Comparison of ENCODE assay signal across 11 cellular contexts in the genomic region with DNA sequence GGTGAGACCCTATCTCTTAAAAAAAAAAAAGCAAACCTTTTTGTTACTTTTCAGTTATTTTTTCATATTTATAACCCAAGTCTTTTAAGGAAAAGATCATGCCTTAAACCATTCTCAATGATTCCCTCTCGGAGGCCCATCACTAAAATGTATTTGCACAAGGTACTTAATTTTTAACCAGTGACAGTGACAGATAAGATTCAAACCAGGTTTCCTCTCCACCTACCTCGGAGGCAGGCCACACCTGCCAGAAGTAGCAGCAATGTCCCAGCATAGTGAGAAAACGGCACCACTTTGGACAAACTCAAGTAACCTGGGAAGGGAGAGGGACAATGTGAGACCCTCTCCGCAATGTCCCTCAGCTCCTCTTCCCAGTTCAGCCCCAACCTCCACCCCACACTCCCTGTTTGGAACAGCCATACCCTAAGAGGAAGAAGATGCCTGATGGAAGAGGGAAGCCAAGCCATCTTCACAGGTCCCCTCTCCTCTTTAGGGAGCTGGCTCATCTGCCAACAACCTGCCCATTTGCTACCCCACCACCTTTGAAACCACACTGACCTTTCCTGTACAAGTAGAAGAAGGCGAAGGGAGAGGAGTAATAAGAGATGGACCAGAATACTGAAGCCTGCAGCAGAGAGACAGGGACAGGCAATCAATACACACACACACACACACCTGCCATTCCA. TPM values are rescaled to one million over a fixed set of nuclear protein-coding genes. Genes with fewer than 3 reads are reported as not detected.
A peak's percentile ranks its signal among the peaks of the same experiment; 100 is the strongest.
DNase-seq lines count a peak whose midpoint lies in the region; ATAC-seq and TF ChIP-seq lines count a peak whose summit lies in the region.
"Had no signal": no experiment of that assay in that cellular context is flagged by ENCODE, and none has a peak within 500 bp of the region (broad histone marks: within the 10 kb centered on the region; RNA-seq: fewer than 3 reads in every experiment).

No MANE protein-coding gene starts in this region.

- ATAC-seq in stimulated activated naive CD8-positive, alpha-beta T cell treated with anti-CD3 and anti-CD28 coated beads, Interleukin-15, Interleukin-2, amounts not matched to agents 100 U/mL and 50 U/mL, for 24 hours, result no peak
- ATAC-seq in naive thymus-derived CD4-positive, alpha-beta T cell, result no peak

- intact Hi-C loops in naive thymus-derived CD4-positive, alpha-beta T cell (cut with micrococcal nuclease), result loop anchor here in 1 of 2 donors (10.0 kb wide), 1 partner anchor 156 kb away; a partner anchor contains a TSS
- intact Hi-C loops in testis (cut with DNase I; ENCODE audit: low total_unique reads), result no loop called here

- H3K27ac Mint-ChIP-seq in stimulated activated naive CD8-positive, alpha-beta T cell treated with anti-CD3 and anti-CD28 coated beads, Interleukin-15, Interleukin-2, amounts not matched to agents 100 ng/mL and 50 ng/mL, for 24 hours, result peak overlapping the region; percentile 32
- H3K27ac Mint-ChIP-seq in activated naive CD8-positive, alpha-beta T cell treated with anti-CD3 and anti-CD28 coated beads for 36 hours, result no peak overlapping the region
- peak overlapping the region in 8 of 9 donors; percentile 10 to 97 (median 74) for H3K27ac Mint-ChIP-seq in naive thymus-derived CD4-positive, alpha-beta T cell

- no peaks in the 10 kb centered on the region for H3K27me3 ChIP-seq in naive thymus-derived CD4-positive, alpha-beta T cell (ENCODE audit: control insufficient read depth in 2 of 2, insufficient read depth in 2 of 2, low read length in 2 of 2)
- no peaks in the 10 kb centered on the region for H3K27me3 ChIP-seq in testis

- DNase-seq in stimulated activated naive CD8-positive, alpha-beta T cell treated with anti-CD3 and anti-CD28 coated beads, Interleukin-15, Interleukin-2, amounts not matched to agents 100 U/mL and 50 U/mL, for 24 hours, result no peak
- no peak for DNase-seq in activated naive CD8-positive, alpha-beta T cell treated with anti-CD3 and anti-CD28 coated beads for 36 hours
- no peak for DNase-seq in naive thymus-derived CD4-positive, alpha-beta T cell
- no peak for DNase-seq in GDM1 (lab: John Stamatoyannopoulos, UW)
- DNase-seq in ureter (ENCODE audit: low spot score), result no peak
- DNase-seq in cortex of kidney (lab: John Stamatoyannopoulos, UW), result no peak
- DNase-seq in testis, result no peak

- POLR2A ChIA-PET in naive thymus-derived CD4-positive, alpha-beta T cell (lab: Charles Lee), result interaction anchor here (0.6 to 1.7 kb wide), 3 partner anchors 20 to 118 kb away, joined by 3 to 4 read pairs (median 3); a partner anchor contains a TSS

- 86 to 91% methylated on average over 5 of the region's 5 CpGs for WGBS in testis, 2 donors

- no peak for TF ChIP-seq CTCF in testis (IDR thresholded peaks at IDR 0.05)

- no peaks in the 10 kb centered on the region for H3K9me3 Mint-ChIP-seq in stimulated activated naive CD8-positive, alpha-beta T cell treated with anti-CD3 and anti-CD28 coated beads, Interleukin-15, Interleukin-2, amounts not matched to agents 100 ng/mL and 50 ng/mL, for 24 hours
- H3K9me3 Mint-ChIP-seq in activated naive CD8-positive, alpha-beta T cell treated with anti-CD3 and anti-CD28 coated beads for 36 hours, result no peaks in the 10 kb centered on the region
- no peaks in the 10 kb centered on the region for H3K9me3 Mint-ChIP-seq in naive thymus-derived CD4-positive, alpha-beta T cell

- no peak for TF ChIP-seq POLR2A in testis (IDR thresholded peaks at IDR 0.05)

- peaks cover 21 to 28% of the 10 kb centered on the region in 2 donors for H3K4me1 ChIP-seq in naive thymus-derived CD4-positive, alpha-beta T cell (ENCODE audit: control insufficient read depth in 2 of 2, insufficient read depth in 2 of 2, low read length in 2 of 2)
- peaks cover 10% of the 10 kb centered on the region for H3K4me1 ChIP-seq in testis

- H3K9me3 ChIP-seq in naive thymus-derived CD4-positive, alpha-beta T cell (ENCODE audit: control insufficient read depth in 2 of 3, low read length in 3 of 3), result no peaks in the 10 kb centered on the region
- no peaks in the 10 kb centered on the region for H3K9me3 ChIP-seq in testis

- H3K27me3 Mint-ChIP-seq in stimulated activated naive CD8-positive, alpha-beta T cell treated with anti-CD3 and anti-CD28 coated beads, Interleukin-15, Interleukin-2, amounts not matched to agents 100 ng/mL and 50 ng/mL, for 24 hours, result no peaks in the 10 kb centered on the region
- no peaks in the 10 kb centered on the region for H3K27me3 Mint-ChIP-seq in activated naive CD8-positive, alpha-beta T cell treated with anti-CD3 and anti-CD28 coated beads for 36 hours
- H3K27me3 Mint-ChIP-seq in naive thymus-derived CD4-positive, alpha-beta T cell, result no peaks in the 10 kb centered on the region

- CTCF ChIA-PET in naive thymus-derived CD4-positive, alpha-beta T cell (lab: Charles Lee), result no interaction called here

- peaks cover 3 to 37% (median 7%) of the 10 kb centered on the region in 3 experiments for H3K36me3 ChIP-seq in naive thymus-derived CD4-positive, alpha-beta T cell (ENCODE audit: control insufficient read depth in 2 of 3, insufficient read depth in 3 of 3, low read length in 3 of 3)
- no peaks in the 10 kb centered on the region for H3K36me3 ChIP-seq in testis (ENCODE audit: low read depth, missing control alignments)

- H3K4me3 Mint-ChIP-seq in stimulated activated naive CD8-positive, alpha-beta T cell treated with anti-CD3 and anti-CD28 coated beads, Interleukin-15, Interleukin-2, amounts not matched to agents 100 ng/mL and 50 ng/mL, for 24 hours, result peak overlapping the region; percentile 100
- H3K4me3 Mint-ChIP-seq in activated naive CD8-positive, alpha-beta T cell treated with anti-CD3 and anti-CD28 coated beads for 36 hours, result peak overlapping the region; percentile 22
- peak overlapping the region; percentile 48 to 100 (median 97) for H3K4me3 Mint-ChIP-seq in naive thymus-derived CD4-positive, alpha-beta T cell

- no peak overlapping the region for H3K4me3 ChIP-seq in naive thymus-derived CD4-positive, alpha-beta T cell (ENCODE audit: low read length)
- no peak overlapping the region for H3K4me3 ChIP-seq in testis

- peaks cover 26% of the 10 kb centered on the region for H3K36me3 Mint-ChIP-seq in stimulated activated naive CD8-positive, alpha-beta T cell treated with anti-CD3 and anti-CD28 coated beads, Interleukin-15, Interleukin-2, amounts not matched to agents 100 ng/mL and 50 ng/mL, for 24 hours (ENCODE audit: low read depth)
- peaks cover 3% of the 10 kb centered on the region for H3K36me3 Mint-ChIP-seq in activated naive CD8-positive, alpha-beta T cell treated with anti-CD3 and anti-CD28 coated beads for 36 hours
- H3K36me3 Mint-ChIP-seq in naive thymus-derived CD4-positive, alpha-beta T cell, result peaks cover 3 to 16% (median 11%) of the 10 kb centered on the region in 5 donors

- peak overlapping the region; percentile 14 for H3K27ac ChIP-seq in naive thymus-derived CD4-positive, alpha-beta T cell (ENCODE audit: low read depth, low read length)
- H3K27ac ChIP-seq in testis, result no peak overlapping the region

- peaks cover 31% of the 10 kb centered on the region for H3K4me1 Mint-ChIP-seq in stimulated activated naive CD8-positive, alpha-beta T cell treated with anti-CD3 and anti-CD28 coated beads, Interleukin-15, Interleukin-2, amounts not matched to agents 100 ng/mL and 50 ng/mL, for 24 hours (ENCODE audit: low read depth)
- H3K4me1 Mint-ChIP-seq in activated naive CD8-positive, alpha-beta T cell treated with anti-CD3 and anti-CD28 coated beads for 36 hours, result peaks cover 18% of the 10 kb centered on the region
- peaks cover 27 to 50% (median 37%) of the 10 kb centered on the region in 7 donors for H3K4me1 Mint-ChIP-seq in naive thymus-derived CD4-positive, alpha-beta T cell

RNA-seq across cellular contexts. Expression of a gene that starts 2.3 kb away (rescaled TPM):
- total RNA-seq in activated naive CD8-positive, alpha-beta T cell treated with anti-CD3 and anti-CD28 coated beads for 36 hours, result 10 to 100 TPM; 33.3 to 35.8 TPM
- 10 to 100 TPM; 60.1 to 71.7 (median 65.2) TPM for total RNA-seq in naive thymus-derived CD4-positive, alpha-beta T cell
- 10 to 100 TPM; 31.1 to 42.5 TPM for polyA plus RNA-seq in naive thymus-derived CD4-positive, alpha-beta T cell
- 44.5 TPM for total RNA-seq in ureter
- total RNA-seq in testis, result 10 to 100 TPM; 77.0 to 85.9 TPM
- 108 TPM for polyA plus RNA-seq in testis (ENCODE audit: insufficient read depth, low read depth, low replicate concordance)

RNA-seq across cellular contexts. Expression of a gene that starts 5.8 kb away (rescaled TPM):
- not detected for total RNA-seq in activated naive CD8-positive, alpha-beta T cell treated with anti-CD3 and anti-CD28 coated beads for 36 hours
- total RNA-seq in naive thymus-derived CD4-positive, alpha-beta T cell, result under 1 TPM in 1 of 5 experiments, not detected in 4; 0.56 TPM
- not detected for polyA plus RNA-seq in naive thymus-derived CD4-positive, alpha-beta T cell
- total RNA-seq in ureter, result not detected
- not detected for total RNA-seq in testis
- 0.41 TPM for polyA plus RNA-seq in testis (ENCODE audit: insufficient read depth, low read depth, low replicate concordance)
- total RNA-seq: NCI-H460, RPMI7951 had no signal

RNA-seq across cellular contexts. Expression of a gene that starts 14.3 kb away (rescaled TPM):
- total RNA-seq in activated naive CD8-positive, alpha-beta T cell treated with anti-CD3 and anti-CD28 coated beads for 36 hours, result not detected
- total RNA-seq in naive thymus-derived CD4-positive, alpha-beta T cell, result not detected
- polyA plus RNA-seq in naive thymus-derived CD4-positive, alpha-beta T cell, result not detected
- total RNA-seq in ureter (not detected), testis (not detected)
- not detected for polyA plus RNA-seq in testis (ENCODE audit: insufficient read depth, low read depth, low replicate concordance)
- total RNA-seq: cerebellum, NCI-H460, RPMI7951 had no signal

RNA-seq across cellular contexts. Expression of a gene that starts 20.0 kb away (rescaled TPM):
- 1 to 10 TPM; 2.3 to 2.4 TPM for total RNA-seq in activated naive CD8-positive, alpha-beta T cell treated with anti-CD3 and anti-CD28 coated beads for 36 hours
- total RNA-seq in naive thymus-derived CD4-positive, alpha-beta T cell, result 1 to 10 TPM; 2.4 to 4.3 (median 3.1) TPM
- 10 to 100 TPM in 1 of 2 donors, 1 to 10 TPM in 1; 6.4 to 10.2 TPM for polyA plus RNA-seq in naive thymus-derived CD4-positive, alpha-beta T cell
- total RNA-seq in ureter (3.0 TPM), testis (10 to 100 TPM in 1 of 2 donors, 1 to 10 TPM in 1; 8.7 to 18.3 TPM)
- polyA plus RNA-seq in testis (ENCODE audit: insufficient read depth, low read depth, low replicate concordance), result 14.0 TPM

RNA-seq across cellular contexts. Expression of a gene that starts 20.7 kb away (rescaled TPM):
- total RNA-seq in activated naive CD8-positive, alpha-beta T cell treated with anti-CD3 and anti-CD28 coated beads for 36 hours, result not detected
- total RNA-seq in naive thymus-derived CD4-positive, alpha-beta T cell, result 1 to 10 TPM in 1 of 5 experiments, not detected in 4; 1.2 TPM
- not detected for polyA plus RNA-seq in naive thymus-derived CD4-positive, alpha-beta T cell
- total RNA-seq in ureter (not detected), testis (under 1 TPM in 1 of 2 donors, not detected in 1; 0.39 TPM)
- 1.4 TPM for polyA plus RNA-seq in testis (ENCODE audit: insufficient read depth, low read depth, low replicate concordance)
- total RNA-seq: cerebellum, NCI-H460, RPMI7951 had no signal

Comparison
In these comparisons a context has a peak if more than half of its experiments do, and no peak if none do; other contexts are left out.
1. H3K4me3 Mint-ChIP-seq: peak in every context shown above with its lines; median percentile 100 in stimulated activated naive CD8-positive, alpha-beta T cell treated with anti-CD3 and anti-CD28 coated beads, Interleukin-15, Interleukin-2, amounts not matched to agents 100 ng/mL and 50 ng/mL, for 24 hours; 97 in naive thymus-derived CD4-positive, alpha-beta T cell; 22 in activated naive CD8-positive, alpha-beta T cell treated with anti-CD3 and anti-CD28 coated beads for 36 hours.